Comparison of ENCODE assay signal across 7 cellular contexts in the genomic region with DNA sequence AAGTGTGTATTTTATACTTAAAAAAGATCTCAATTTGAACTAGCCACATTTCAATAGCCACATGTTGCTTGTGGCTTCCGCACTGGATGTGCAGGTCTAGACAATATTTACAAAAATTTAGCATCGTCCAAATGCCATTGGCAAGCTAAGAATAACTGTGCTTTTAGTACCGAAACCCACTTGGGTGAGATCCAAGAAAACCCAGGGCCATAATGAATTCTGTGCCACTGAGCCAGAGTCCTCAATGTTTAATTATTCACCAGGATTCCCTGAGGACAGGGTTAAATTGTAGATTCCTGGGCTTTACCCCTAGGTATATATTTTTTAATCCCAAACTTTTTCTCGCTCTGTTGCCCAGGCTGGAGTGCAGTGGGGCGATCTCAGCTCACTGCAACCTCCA.
"Had no signal": no experiment of that assay in that cellular context is flagged by ENCODE, and none has a peak within 500 bp of the region (broad histone marks: within the 10 kb centered on the region; RNA-seq: fewer than 3 reads in every experiment).

No MANE protein-coding gene starts in this region.

- H3K27ac ChIP-seq: HL-60 had no signal

- H3K4me3 ChIP-seq: HAP-1 had no signal

- H3K9me3 ChIP-seq: HAP-1 had no signal

- H3K36me3 ChIP-seq: HAP-1 had no signal

- FAIRE-seq: HepG2 had no signal

- ATAC-seq: HCT116, HepG2 had no signal

- DNase-seq: H7, HFFc6 had no signal

- H2AFZ ChIP-seq: GM23338 had no signal

- H3K4me1 ChIP-seq: HAP-1 had no signal
